In genomic region chr6:32796848-32797776, GRCh38 we compare ENCODE assay signal across 8 cellular contexts. TPM values are rescaled to one million over a fixed set of nuclear protein-coding genes. Genes with fewer than 3 reads are reported as not detected.
DNase-seq lines count a peak whose midpoint lies in the region; ATAC-seq and TF ChIP-seq lines count a peak whose summit lies in the region.

No MANE protein-coding gene starts in this region.

- peaks cover 46% of the 10 kb centered on the region for H3K27me3 Mint-ChIP-seq in activated T-cell treated with anti-CD3 and anti-CD28 coated beads, Interleukin-2, amount 50 U/mL, for 4 hours (ENCODE audit: low read depth)
- H3K27me3 Mint-ChIP-seq in naive thymus-derived CD8-positive, alpha-beta T cell = peaks cover 10 to 33% (median 22%) of the 10 kb centered on the region in 5 donors

- H3K4me3 ChIP-seq in HCT116 (replicated peaks in 1 of 2; ENCODE audit: low read depth in 1 of 2, low read length in 2 of 2) (peak overlapping the region; percentile 24 to 45), fibroblast of lung (replicated peaks in 1 of 4; ENCODE audit: control extremely low read depth in 1 of 4, insufficient read depth in 1 of 4, low read depth in 3 of 4, low read length in 4 of 4) (peak overlapping the region in 2 of 4 experiments; percentile 21 to 39)

- peaks cover 0 to 5% of the 10 kb centered on the region in 2 experiments; a peak in 1 of 4 replicates for H3K4me1 ChIP-seq in HCT116 (ENCODE audit: control insufficient read depth in 1 of 2, insufficient read depth in 2 of 2, low read length in 2 of 2)
- H3K4me1 ChIP-seq in fibroblast of lung (ENCODE audit: control insufficient read depth, extremely low read depth, insufficient read depth, low read length) = no peaks in the 10 kb centered on the region

- no peak for TF ChIP-seq POLR2A in HCT116 (IDR thresholded peaks at IDR 0.05; ENCODE audit: borderline replicate concordance, extremely low read depth, insufficient read depth, insufficient read length)

- no TSS peak for BruUV-seq in HCT116 (replicated peaks; lab: Mats Ljungman, UMichigan)

- DNase-seq in CD1c-positive myeloid dendritic cell (ENCODE audit: extremely low spot score) (peak; percentile 90), HCT116 (ENCODE audit: low read depth, low spot score) (peak; percentile 31), OCI-M2 (lab: John Stamatoyannopoulos, UW; ENCODE audit: unreplicated experiment) (peak; percentile 21), fibroblast of lung (ENCODE audit: low read depth in 2 of 2) (peak; percentile 42 to 68)
- DNase-seq in activated T-cell treated with anti-CD3 and anti-CD28 coated beads, Interleukin-2, amount 50 U/mL, for 4 hours = peak; percentile 82
- DNase-seq in naive thymus-derived CD8-positive, alpha-beta T cell = peak; percentile 61 to 84 (median 73)
- DNase-seq in stimulated activated effector memory CD8-positive, alpha-beta T cell treated with anti-CD3 and anti-CD28 coated beads, Interleukin-12 subunit alpha, Interleukin-12 subunit beta, amount 100 ng/mL, for 72 hours (ENCODE audit: low spot score in 2 of 2) = peak; percentile 79 to 90

- H4K20me1 ChIP-seq in HCT116 (ENCODE audit: insufficient read depth) (no peaks in the 10 kb centered on the region), fibroblast of lung (ENCODE audit: control insufficient read depth, extremely low read depth, insufficient read depth, low read length) (no peaks in the 10 kb centered on the region)

- POLR2A ChIA-PET in HCT116 (lab: Charles Lee) = no interaction called here
- POLR2A ChIA-PET in naive thymus-derived CD8-positive, alpha-beta T cell (lab: Charles Lee) = interaction anchor here (0.9 to 1.0 kb wide), 2 partner anchors 41 to 96 kb away, joined by 3 to 5 read pairs; partner anchors contain the start of gene TAP2

- intact Hi-C loops in HCT116 (cut with micrococcal nuclease) = loop anchor here (2.0 to 5.0 kb wide), 4 partner anchors 72 to 1025 kb away; no protein-coding TSS in a partner anchor

- H3K27me3 ChIP-seq in HCT116 (ENCODE audit: insufficient read depth, low read length) (peaks cover 34% of the 10 kb centered on the region), fibroblast of lung (ENCODE audit: control insufficient read depth, insufficient read depth, low read length) (peaks cover 18% of the 10 kb centered on the region)

- peak; percentile 86 for TF ChIP-seq RAD21 in HCT116 (IDR thresholded peaks at IDR 0.05; ENCODE audit: low read depth)

- H3K79me2 ChIP-seq in HCT116 (ENCODE audit: insufficient read depth, low read length) = no peaks in the 10 kb centered on the region
- no peaks in the 10 kb centered on the region for H3K79me2 ChIP-seq in fibroblast of lung (ENCODE audit: control insufficient read depth, insufficient read depth, low read length)

- TF ChIP-seq CTCF in HCT116 (IDR thresholded peaks at IDR 0.05 in 2 of 3, conservative IDR thresholded peaks at IDR 0.05 in 1 of 3; ENCODE audit: borderline replicate concordance in 1 of 3, insufficient read depth in 1 of 3, low read depth in 2 of 3, low read length in 2 of 3) = peak; percentile 67 to 91 (median 72); a peak in 5 of 6 replicates
- peak; percentile 72 to 80 for TF ChIP-seq CTCF in fibroblast of lung (conservative IDR thresholded peaks at IDR 0.05 in 1 of 2, IDR thresholded peaks at IDR 0.05 in 1 of 2; ENCODE audit: low read depth in 1 of 2, low read length in 2 of 2)

- H3K9me3 Mint-ChIP-seq in activated T-cell treated with anti-CD3 and anti-CD28 coated beads, Interleukin-2, amount 50 U/mL, for 4 hours = peaks cover 9% of the 10 kb centered on the region
- H3K9me3 Mint-ChIP-seq in naive thymus-derived CD8-positive, alpha-beta T cell = peaks cover 0 to 8% (median 5%) of the 10 kb centered on the region in 9 donors
- peaks cover 5% of the 10 kb centered on the region for H3K9me3 Mint-ChIP-seq in stimulated activated effector memory CD8-positive, alpha-beta T cell treated with anti-CD3 and anti-CD28 coated beads, Interleukin-12 subunit alpha, Interleukin-12 subunit beta, amount 100 ng/mL, for 72 hours

- H3K9me3 ChIP-seq in HCT116 (ENCODE audit: control insufficient read depth in 1 of 2, insufficient read depth in 1 of 2, low read depth in 1 of 2, low read length in 2 of 2) (no peaks in the 10 kb centered on the region), fibroblast of lung (ENCODE audit: control insufficient read depth, insufficient read depth, low read depth, low read length) (no peaks in the 10 kb centered on the region)

- H2AFZ ChIP-seq in HCT116 (ENCODE audit: low read depth, low read length, poor library complexity, severe bottlenecking) (peak overlapping the region; percentile 91), fibroblast of lung (ENCODE audit: low read length) (peak overlapping the region; percentile 83)

- no peaks in the 10 kb centered on the region for H3K9me2 ChIP-seq in HCT116 (ENCODE audit: insufficient read depth)

- H3K4me2 ChIP-seq in HCT116 (ENCODE audit: low read length) (peak overlapping the region; percentile 76), fibroblast of lung (ENCODE audit: extremely low read depth, insufficient read depth, low read length) (peak overlapping the region; percentile 74)

- no peak overlapping the region for H3K9ac ChIP-seq in HCT116 (ENCODE audit: low read length)
- H3K9ac ChIP-seq in fibroblast of lung (ENCODE audit: insufficient read depth, low read length) = no peak overlapping the region

- H3K36me3 Mint-ChIP-seq in activated T-cell treated with anti-CD3 and anti-CD28 coated beads, Interleukin-2, amount 50 U/mL, for 4 hours (ENCODE audit: insufficient read depth) = peaks cover 2% of the 10 kb centered on the region
- H3K36me3 Mint-ChIP-seq in naive thymus-derived CD8-positive, alpha-beta T cell = peaks cover 0 to 9% (median 2%) of the 10 kb centered on the region in 3 donors
- H3K36me3 Mint-ChIP-seq in stimulated activated effector memory CD8-positive, alpha-beta T cell treated with anti-CD3 and anti-CD28 coated beads, Interleukin-12 subunit alpha, Interleukin-12 subunit beta, amount 100 ng/mL, for 72 hours = no peaks in the 10 kb centered on the region

- no peaks in the 10 kb centered on the region for H3K36me3 ChIP-seq in HCT116 (ENCODE audit: control insufficient read depth in 1 of 2, insufficient read depth in 2 of 2, low read length in 2 of 2)
- H3K36me3 ChIP-seq in fibroblast of lung (ENCODE audit: control insufficient read depth, insufficient read depth, low read length) = no peaks in the 10 kb centered on the region

- peak overlapping the region; percentile 71 for H3K4me3 Mint-ChIP-seq in activated T-cell treated with anti-CD3 and anti-CD28 coated beads, Interleukin-2, amount 50 U/mL, for 4 hours
- H3K4me3 Mint-ChIP-seq in naive thymus-derived CD8-positive, alpha-beta T cell = peak overlapping the region; percentile 46 to 81 (median 70)
- H3K4me3 Mint-ChIP-seq in stimulated activated effector memory CD8-positive, alpha-beta T cell treated with anti-CD3 and anti-CD28 coated beads, Interleukin-12 subunit alpha, Interleukin-12 subunit beta, amount 100 ng/mL, for 72 hours = peak overlapping the region; percentile 51

- CTCF ChIA-PET in HCT116 (lab: Charles Lee) = interaction anchor here (1.1 to 1.6 kb wide), 4 partner anchors 11 to 383 kb away, joined by 4 to 11 read pairs (median 5); no protein-coding TSS in a partner anchor

- ATAC-seq in HCT116 (peak; percentile 93), HG03175 (IDR thresholded peaks at IDR 0.05; ENCODE audit: unreplicated experiment) (no peak)
- ATAC-seq in activated T-cell treated with anti-CD3 and anti-CD28 coated beads, Interleukin-2, amount 50 U/mL, for 4 hours = peak; percentile 62 to 78
- ATAC-seq in naive thymus-derived CD8-positive, alpha-beta T cell = peak; percentile 73 to 90
- ATAC-seq in stimulated activated effector memory CD8-positive, alpha-beta T cell treated with anti-CD3 and anti-CD28 coated beads, Interleukin-12 subunit alpha, Interleukin-12 subunit beta, amount 100 ng/mL, for 72 hours = peak; percentile 75

- peak overlapping the region in 6 of 10 donors; percentile 15 to 72 (median 36) for H3K27ac Mint-ChIP-seq in naive thymus-derived CD8-positive, alpha-beta T cell
- no peak overlapping the region for H3K27ac Mint-ChIP-seq in stimulated activated effector memory CD8-positive, alpha-beta T cell treated with anti-CD3 and anti-CD28 coated beads, Interleukin-12 subunit alpha, Interleukin-12 subunit beta, amount 100 ng/mL, for 72 hours

- peaks cover 20% of the 10 kb centered on the region for H3K4me1 Mint-ChIP-seq in activated T-cell treated with anti-CD3 and anti-CD28 coated beads, Interleukin-2, amount 50 U/mL, for 4 hours (ENCODE audit: low read depth)
- peaks cover 17 to 33% (median 27%) of the 10 kb centered on the region in 4 donors for H3K4me1 Mint-ChIP-seq in naive thymus-derived CD8-positive, alpha-beta T cell
- H3K4me1 Mint-ChIP-seq in stimulated activated effector memory CD8-positive, alpha-beta T cell treated with anti-CD3 and anti-CD28 coated beads, Interleukin-12 subunit alpha, Interleukin-12 subunit beta, amount 100 ng/mL, for 72 hours = peaks cover 7% of the 10 kb centered on the region

- no peak overlapping the region for H3K27ac ChIP-seq in HCT116 (ENCODE audit: low read depth, low read length)
- H3K27ac ChIP-seq in fibroblast of lung (ENCODE audit: insufficient read depth, low read length) = no peak overlapping the region

- RAD21 ChIA-PET in HCT116 (lab: Charles Lee; ENCODE audit: low non-redundant PET in 1 of 2, low total read pairs in 2 of 2, uncharacterized antibody in 2 of 2, unreplicated experiment in 2 of 2) = interaction anchor here in 1 of 2 experiments (0.6 kb wide), 1 partner anchor 93 kb away, joined by 3 read pairs; no protein-coding TSS in a partner anchor

RNA-seq across cellular contexts. Expression of gene HLA-DOB, which starts 19.7 kb away (rescaled TPM):
- total RNA-seq in HCT116 (2021; ENCODE audit: unreplicated experiment) = 0.64 TPM
- 1.1 and 1.3 TPM in 2 replicates for polyA plus RNA-seq in HCT116 (2012)
- total RNA-seq in activated T-cell treated with anti-CD3 and anti-CD28 coated beads, Interleukin-2, amount 50 U/mL, for 4 hours = 1 to 10 TPM in 2 of 3 donors, under 1 TPM in 1; 0.82 to 2.0 (median 1.2) TPM
- total RNA-seq in fibroblast of lung = under 0.01 and 0.26 TPM in 2 replicates
- 0.16 and 0.49 TPM in 2 replicates for polyA plus RNA-seq in fibroblast of lung
- polyA plus RNA-seq in fibroblast of lung (2012) = 0.10 and 0.28 TPM in 2 replicates
- polyA minus RNA-seq in fibroblast of lung (ENCODE audit: low replicate concordance) = not detected in 2 replicates
- total RNA-seq in naive thymus-derived CD8-positive, alpha-beta T cell = 1 to 10 TPM; 3.9 to 5.6 TPM
- under 1 TPM in 2 of 3 donors, not detected in 1; 0.43 to 0.75 TPM for polyA plus RNA-seq in naive thymus-derived CD8-positive, alpha-beta T cell

RNA-seq across cellular contexts. Expression of gene HLA-DQB2, which starts 33.8 kb away (rescaled TPM):
- total RNA-seq in HCT116 (2021; ENCODE audit: unreplicated experiment) = 1.8 TPM
- polyA plus RNA-seq in HCT116 (2012) = 0.31 and 0.51 TPM in 2 replicates
- under 1 TPM in 2 of 3 donors, not detected in 1; 0.56 to 0.82 TPM for total RNA-seq in activated T-cell treated with anti-CD3 and anti-CD28 coated beads, Interleukin-2, amount 50 U/mL, for 4 hours
- total RNA-seq in fibroblast of lung = not detected in 2 replicates
- not detected in 2 replicates for polyA plus RNA-seq in fibroblast of lung
- polyA plus RNA-seq in fibroblast of lung (2012) = not detected in 2 replicates
- not detected in 2 replicates for polyA minus RNA-seq in fibroblast of lung (ENCODE audit: low replicate concordance)
- total RNA-seq in naive thymus-derived CD8-positive, alpha-beta T cell = 1 to 10 TPM in 1 of 2 experiments, under 1 TPM in 1; 0.74 to 1.2 TPM
- 1 to 10 TPM in 1 of 3 donors, under 1 TPM in 1, not detected in 1; 0.91 to 2.2 TPM for polyA plus RNA-seq in naive thymus-derived CD8-positive, alpha-beta T cell

RNA-seq across cellular contexts. Expression of gene TAP2, which starts 41.4 kb away (rescaled TPM):
- total RNA-seq in HCT116 (2021; ENCODE audit: unreplicated experiment) (59.9 TPM), fibroblast of lung (14.1 and 27.7 TPM in 2 replicates)
- 43.9 and 67.4 TPM in 2 replicates for polyA plus RNA-seq in HCT116 (2012)
- total RNA-seq in activated T-cell treated with anti-CD3 and anti-CD28 coated beads, Interleukin-2, amount 50 U/mL, for 4 hours = 100 to 1,000 TPM; 288 to 334 (median 305) TPM
- polyA plus RNA-seq in fibroblast of lung = 18.6 and 20.7 TPM in 2 replicates
- polyA plus RNA-seq in fibroblast of lung (2012) = 30.1 and 35.5 TPM in 2 replicates
- 39.1 and 91.6 TPM in 2 replicates for polyA minus RNA-seq in fibroblast of lung (ENCODE audit: low replicate concordance)
- 100 to 1,000 TPM in 1 of 2 experiments, 10 to 100 TPM in 1; 96.2 to 117 TPM for total RNA-seq in naive thymus-derived CD8-positive, alpha-beta T cell
- 10 to 100 TPM; 24.2 to 36.6 (median 25.3) TPM for polyA plus RNA-seq in naive thymus-derived CD8-positive, alpha-beta T cell

RNA-seq across cellular contexts. Expression of gene PSMB8, which starts 46.7 kb away (rescaled TPM):
- total RNA-seq in HCT116 (2021; ENCODE audit: unreplicated experiment) = 0.96 TPM
- 1.1 and 1.4 TPM in 2 replicates for polyA plus RNA-seq in HCT116 (2012)
- total RNA-seq in activated T-cell treated with anti-CD3 and anti-CD28 coated beads, Interleukin-2, amount 50 U/mL, for 4 hours = 100 to 1,000 TPM; 327 to 343 (median 337) TPM
- 72.9 and 77.3 TPM in 2 replicates for total RNA-seq in fibroblast of lung
- 77.1 and 80.0 TPM in 2 replicates for polyA plus RNA-seq in fibroblast of lung
- 86.8 and 93.4 TPM in 2 replicates for polyA plus RNA-seq in fibroblast of lung (2012)
- polyA minus RNA-seq in fibroblast of lung (ENCODE audit: low replicate concordance) = 35.2 and 47.9 TPM in 2 replicates
- total RNA-seq in naive thymus-derived CD8-positive, alpha-beta T cell = 100 to 1,000 TPM; 133 to 138 TPM
- 100 to 1,000 TPM; 350 to 386 (median 386) TPM for polyA plus RNA-seq in naive thymus-derived CD8-positive, alpha-beta T cell

RNA-seq across cellular contexts. Expression of gene HLA-DQA2, which starts 55.9 kb away (rescaled TPM):
- total RNA-seq in HCT116 (2021; ENCODE audit: unreplicated experiment) = not detected
- polyA plus RNA-seq in HCT116 (2012) = not detected in 2 replicates
- under 1 TPM in 2 of 3 donors, not detected in 1; 0.41 to 0.50 TPM for total RNA-seq in activated T-cell treated with anti-CD3 and anti-CD28 coated beads, Interleukin-2, amount 50 U/mL, for 4 hours
- total RNA-seq in fibroblast of lung = not detected in 2 replicates
- polyA plus RNA-seq in fibroblast of lung = not detected in 2 replicates
- not detected in 2 replicates for polyA plus RNA-seq in fibroblast of lung (2012)
- polyA minus RNA-seq in fibroblast of lung (ENCODE audit: low replicate concordance) = not detected in 2 replicates
- 1 to 10 TPM; 1.1 to 1.6 TPM for total RNA-seq in naive thymus-derived CD8-positive, alpha-beta T cell
- 1 to 10 TPM in 1 of 3 donors, not detected in 2; 2.8 TPM for polyA plus RNA-seq in naive thymus-derived CD8-positive, alpha-beta T cell

Comparison
In these comparisons a context has a peak if more than half of its experiments do, and no peak if none do; other contexts are left out.
1. DNase-seq: peak in every context shown above with its lines; median percentile 90 in CD1c-positive myeloid dendritic cell; 84 in stimulated activated effector memory CD8-positive, alpha-beta T cell treated with anti-CD3 and anti-CD28 coated beads, Interleukin-12 subunit alpha, Interleukin-12 subunit beta, amount 100 ng/mL, for 72 hours; 82 in activated T-cell treated with anti-CD3 and anti-CD28 coated beads, Interleukin-2, amount 50 U/mL, for 4 hours; 73 in naive thymus-derived CD8-positive, alpha-beta T cell; 55 in fibroblast of lung; 31 in HCT116; 21 in OCI-M2.